Comparison of ENCODE assay signal across 8 cellular contexts in the genomic region with DNA sequence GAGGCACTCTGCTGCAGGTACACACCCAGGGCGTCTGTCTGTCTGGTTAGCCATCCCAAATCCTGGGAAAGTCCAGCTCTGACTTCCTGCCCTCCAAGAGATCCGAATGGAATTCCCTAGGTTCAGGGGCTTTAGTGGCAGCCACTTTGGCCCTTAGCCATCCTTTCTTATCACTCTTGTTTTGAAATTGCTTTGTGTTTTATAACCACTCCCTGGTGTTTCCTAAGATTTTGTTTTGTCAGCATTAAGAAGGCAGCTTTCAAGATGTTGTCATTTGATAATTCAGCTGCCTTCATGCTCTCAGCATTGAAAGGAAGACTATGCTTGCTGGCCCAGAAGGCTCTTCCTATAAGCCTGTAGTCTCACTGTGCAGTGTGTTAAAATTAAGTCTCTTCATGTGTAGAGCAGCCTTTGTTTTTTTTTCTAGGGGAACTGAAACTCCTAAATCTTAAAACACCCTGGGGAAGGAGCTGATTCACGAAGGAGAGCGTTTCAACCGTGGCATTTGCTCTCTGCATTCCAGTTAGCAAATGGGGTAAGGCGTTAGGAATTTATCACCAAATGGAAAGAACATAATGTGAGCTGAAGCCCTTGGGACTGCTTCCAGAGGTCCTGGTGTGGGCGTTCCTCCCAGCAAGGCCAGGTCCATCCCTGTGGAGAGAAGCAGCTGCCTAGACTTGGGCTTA. TPM values are rescaled to one million over a fixed set of nuclear protein-coding genes. Genes with fewer than 3 reads are reported as not detected.
A peak's percentile ranks its signal among the peaks of the same experiment; 100 is the strongest.
DNase-seq lines count a peak whose midpoint lies in the region; ATAC-seq and TF ChIP-seq lines count a peak whose summit lies in the region.

No MANE protein-coding gene starts in this region.

- H3K23ac ChIP-seq in mesenchymal stem cell (ENCODE audit: low read length in 2 of 2), result no peak overlapping the region

- H3K79me1 ChIP-seq in mesenchymal stem cell (replicated peaks; ENCODE audit: low read length, poor library complexity, severe bottlenecking), result peaks cover 11% of the 10 kb centered on the region

- H3K27ac Mint-ChIP-seq in neural progenitor cell (no peak overlapping the region), progenitor cell of endocrine pancreas (no peak overlapping the region)

- H3F3A ChIP-seq in neural progenitor cell (ENCODE audit: low read depth), result no peaks in the 10 kb centered on the region

- H3K9me3 ChIP-seq in mesenchymal stem cell (ENCODE audit: control insufficient read depth, low read length) (no peaks in the 10 kb centered on the region), neural progenitor cell (ENCODE audit: low read depth) (no peaks in the 10 kb centered on the region)

- H2AFZ ChIP-seq in mesenchymal stem cell (ENCODE audit: low read depth, low read length), result no peak overlapping the region
- no peak overlapping the region for H2AFZ ChIP-seq in neural progenitor cell (replicated peaks)

- peak; percentile 43; the same call in 1 of the 2 replicates for TF ChIP-seq EP300 in Ishikawa (IDR thresholded peaks at IDR 0.05; ENCODE audit: borderline replicate concordance)

- H3K4ac ChIP-seq in mesenchymal stem cell (ENCODE audit: low read depth in 1 of 2, low read length in 2 of 2), result no peak overlapping the region

- peak; percentile 89 for DNase-seq in AG20443 (ENCODE audit: low spot score)
- peak; percentile 86 for DNase-seq in mesenchymal stem cell
- DNase-seq in neural progenitor cell (ENCODE audit: low spot score), result no peak
- DNase-seq in activated CD4-positive, alpha-beta T cell treated with anti-CD3 and anti-CD28 coated beads, Interleukin-2, amount 50 U/mL, for 48 hours, result no peak
- DNase-seq in progenitor cell of endocrine pancreas (ENCODE audit: low spot score, unreplicated experiment), result no peak

- no peaks in the 10 kb centered on the region for H3K4me1 Mint-ChIP-seq in neural progenitor cell
- H3K4me1 Mint-ChIP-seq in progenitor cell of endocrine pancreas (ENCODE audit: low read depth), result no peaks in the 10 kb centered on the region

- no peak overlapping the region for H4K8ac ChIP-seq in mesenchymal stem cell (ENCODE audit: low read length)

- peak overlapping the region in 1 of 2 experiments; percentile 43 for H3K4me3 ChIP-seq in mesenchymal stem cell (ENCODE audit: insufficient read depth in 1 of 2, low read depth in 1 of 2, low read length in 2 of 2)
- no peak overlapping the region for H3K4me3 ChIP-seq in neural progenitor cell

- H4K91ac ChIP-seq in mesenchymal stem cell (ENCODE audit: low read length), result peak overlapping the region; percentile 34

- H2BK12ac ChIP-seq in mesenchymal stem cell (ENCODE audit: low read length in 2 of 2), result peak overlapping the region in 1 of 2 experiments; percentile 2

- no peak overlapping the region for H3K4me3 Mint-ChIP-seq in neural progenitor cell
- no peak overlapping the region for H3K4me3 Mint-ChIP-seq in progenitor cell of endocrine pancreas (ENCODE audit: low read depth)

- peak overlapping the region; percentile 90 for H2AK5ac ChIP-seq in mesenchymal stem cell (ENCODE audit: low read length, severe bottlenecking)

- no peaks in the 10 kb centered on the region for H3K9me3 Mint-ChIP-seq in neural progenitor cell
- no peaks in the 10 kb centered on the region for H3K9me3 Mint-ChIP-seq in progenitor cell of endocrine pancreas (ENCODE audit: low read depth)

- no peak overlapping the region for H3K4me2 ChIP-seq in mesenchymal stem cell (ENCODE audit: low read length, poor library complexity, severe bottlenecking)
- no peak overlapping the region for H3K4me2 ChIP-seq in neural progenitor cell

- WGBS in mesenchymal stem cell, result 1% methylated on average over 6 of the region's 7 CpGs

- TF ChIP-seq RAD21 in Ishikawa (IDR thresholded peaks at IDR 0.05; ENCODE audit: low read depth), result no peak

- H3K14ac ChIP-seq in mesenchymal stem cell (ENCODE audit: low read length in 2 of 2), result no peak overlapping the region

- H3K9ac ChIP-seq in mesenchymal stem cell (ENCODE audit: low read length) (peak overlapping the region; percentile 85), neural progenitor cell (no peak overlapping the region)

- H3K4me1 ChIP-seq in mesenchymal stem cell (ENCODE audit: control insufficient read depth, insufficient read depth, low read depth, low read length), result peaks cover 21% of the 10 kb centered on the region
- H3K4me1 ChIP-seq in neural progenitor cell, result peaks cover 5% of the 10 kb centered on the region

- H3K36me3 ChIP-seq in mesenchymal stem cell (ENCODE audit: control insufficient read depth in 1 of 2, insufficient read depth in 2 of 2, low read depth in 1 of 2, low read length in 2 of 2) (peaks cover 30 to 53% of the 10 kb centered on the region in 2 experiments), neural progenitor cell (no peaks in the 10 kb centered on the region)

- TF ChIP-seq CTCF in neural progenitor cell (IDR thresholded peaks at IDR 0.05) (no peak), progenitor cell of endocrine pancreas (IDR thresholded peaks at IDR 0.05; ENCODE audit: unreplicated experiment) (no peak)

- ATAC-seq in HG02938 (IDR thresholded peaks at IDR 0.05; ENCODE audit: unreplicated experiment), result no peak

- no peaks in the 10 kb centered on the region for H3K79me2 ChIP-seq in neural progenitor cell (ENCODE audit: low read depth)

- H2BK15ac ChIP-seq in mesenchymal stem cell (ENCODE audit: low read depth, poor library complexity, severe bottlenecking), result no peak overlapping the region

- no peak overlapping the region for H2BK120ac ChIP-seq in mesenchymal stem cell (ENCODE audit: low read depth, low read length)

- H2BK5ac ChIP-seq in mesenchymal stem cell (ENCODE audit: low read depth, low read length, poor library complexity, severe bottlenecking), result peak overlapping the region; percentile 96

- H3K18ac ChIP-seq in mesenchymal stem cell (ENCODE audit: low read depth in 1 of 2, low read length in 2 of 2), result peak overlapping the region in 1 of 2 experiments; percentile 87

- H3K36me3 Mint-ChIP-seq in neural progenitor cell (peaks cover 22% of the 10 kb centered on the region), progenitor cell of endocrine pancreas (ENCODE audit: insufficient read depth) (peaks cover 20% of the 10 kb centered on the region)

- no peaks in the 10 kb centered on the region for H4K20me1 ChIP-seq in neural progenitor cell (ENCODE audit: low read depth)

- H3K27me3 ChIP-seq in mesenchymal stem cell (ENCODE audit: control insufficient read depth in 1 of 2, insufficient read depth in 1 of 2, low read length in 2 of 2) (no peaks in the 10 kb centered on the region), neural progenitor cell (no peaks in the 10 kb centered on the region)

- H3K27ac ChIP-seq in cingulate gyrus (ENCODE audit: low read depth, low read length) (peak overlapping the region; percentile 14), mesenchymal stem cell (ENCODE audit: low read length, poor library complexity, severe bottlenecking) (peak overlapping the region; percentile 99), neural progenitor cell (no peak overlapping the region)

- H3K27me3 Mint-ChIP-seq in neural progenitor cell (ENCODE audit: insufficient read depth, low read depth), result no peaks in the 10 kb centered on the region
- no peaks in the 10 kb centered on the region for H3K27me3 Mint-ChIP-seq in progenitor cell of endocrine pancreas

TF ChIP-seq in Ishikawa, 13 proteins besides CTCF, POLR2A, EP300 and RAD21:
- TF ChIP-seq, protein P1, sequence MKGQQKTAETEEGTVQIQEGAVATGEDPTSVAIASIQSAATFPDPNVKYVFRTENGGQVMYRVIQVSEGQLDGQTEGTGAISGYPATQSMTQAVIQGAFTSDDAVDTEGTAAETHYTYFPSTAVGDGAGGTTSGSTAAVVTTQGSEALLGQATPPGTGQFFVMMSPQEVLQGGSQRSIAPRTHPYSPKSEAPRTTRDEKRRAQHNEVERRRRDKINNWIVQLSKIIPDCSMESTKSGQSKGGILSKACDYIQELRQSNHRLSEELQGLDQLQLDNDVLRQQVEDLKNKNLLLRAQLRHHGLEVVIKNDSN (IDR thresholded peaks at IDR 0.05), result no peak
- peak; percentile 67 for TF ChIP-seq TEAD4 (IDR thresholded peaks at IDR 0.05)

RNA-seq across cellular contexts. Expression of gene CLEC3B, which starts 14.2 kb away (rescaled TPM):
- 0.51 TPM for polyA plus RNA-seq in mesenchymal stem cell (2013, experiment 1 of 2)
- polyA plus RNA-seq in mesenchymal stem cell (2013, experiment 2 of 2), result 0.70 TPM
- total RNA-seq in neural progenitor cell (ENCODE audit: low replicate concordance) (not detected in 2 replicates), progenitor cell of endocrine pancreas (not detected in 2 replicates)

RNA-seq across cellular contexts. Expression of gene EXOSC7, which starts 35.9 kb away (rescaled TPM):
- polyA plus RNA-seq in mesenchymal stem cell (2013, experiment 1 of 2), result 26.9 TPM
- 28.5 TPM for polyA plus RNA-seq in mesenchymal stem cell (2013, experiment 2 of 2)
- 86.6 and 88.7 TPM in 2 replicates for total RNA-seq in neural progenitor cell (ENCODE audit: low replicate concordance)
- 50.7 and 51.2 TPM in 2 replicates for total RNA-seq in progenitor cell of endocrine pancreas

RNA-seq across cellular contexts. Expression of gene ZDHHC3, which starts 35.9 kb away (rescaled TPM):
- 38.5 TPM for polyA plus RNA-seq in mesenchymal stem cell (2013, experiment 1 of 2)
- 39.8 TPM for polyA plus RNA-seq in mesenchymal stem cell (2013, experiment 2 of 2)
- total RNA-seq in neural progenitor cell (ENCODE audit: low replicate concordance) (41.2 and 65.8 TPM in 2 replicates), progenitor cell of endocrine pancreas (61.2 and 64.9 TPM in 2 replicates)

Comparison
In these comparisons a context has a peak if more than half of its experiments do, and no peak if none do; other contexts are left out.
1. DNase-seq: peak in AG20443 (single experiment) and mesenchymal stem cell (single experiment); none in neural progenitor cell (single experiment), activated CD4-positive, alpha-beta T cell treated with anti-CD3 and anti-CD28 coated beads, Interleukin-2, amount 50 U/mL, for 48 hours (0 of 2) and progenitor cell of endocrine pancreas (single experiment).